19 cellular contexts compared by ENCODE assay signal in genomic region chr2:26738481-26738880, GRCh38. TPM values are rescaled to one million over a fixed set of nuclear protein-coding genes. Genes with fewer than 3 reads are reported as not detected.
"Had no signal": no experiment of that assay in that cellular context is flagged by ENCODE, and none has a peak within 500 bp of the region (broad histone marks: within the 10 kb centered on the region; RNA-seq: fewer than 3 reads in every experiment).

No MANE protein-coding gene starts in this region.

- H3K27ac ChIP-seq: hepatocyte, prostate gland, tibial artery, upper lobe of left lung, uterus had no signal

- H3K27me3 ChIP-seq: hepatocyte, right lobe of liver, tibial artery, upper lobe of left lung, uterus had no signal

- H3K36me3 ChIP-seq: prostate gland, right lobe of liver, tibial artery, upper lobe of left lung, uterus had no signal

- H3K9ac ChIP-seq: parathyroid adenoma had no signal

- H3K4me2 ChIP-seq: hepatocyte had no signal

- H2AFZ ChIP-seq: hepatocyte, parathyroid adenoma had no signal

- DNase-seq: effector CD8-positive, alpha-beta T cell; foreskin melanocyte; head of caudate nucleus; kidney; left cardiac atrium; left ventricle myocardium superior; mesendoderm; naive B cell; right lobe of liver; stimulated activated CD4-positive, alpha-beta T cell treated with anti-CD3 and anti-CD28 coated beads, Interleukin-4, amount 100 ng/mL, for 24 hours; tibial artery; upper lobe of left lung; uterus had no signal

- H3K9me3 ChIP-seq: prostate gland, right lobe of liver, tibial artery, upper lobe of left lung, uterus had no signal

- ATAC-seq: left cardiac atrium; left ventricle myocardium superior; right lobe of liver; stimulated activated memory B cell treated with anti-CD40 and anti-IgM and Interleukin-4, amounts not matched to agents 10 μg/mL and 1 μg/mL and 100 μg/mL, for 72 hours had no signal

- H3K4me3 ChIP-seq: hepatocyte, lung, prostate gland, right lobe of liver, tibial artery, upper lobe of left lung, uterus had no signal

- FAIRE-seq: kidney had no signal

- H3K4me1 ChIP-seq: prostate gland, tibial artery, uterus had no signal

RNA-seq across cellular contexts. Expression of gene KCNK3, which starts 46.0 kb away (rescaled TPM):
- total RNA-seq: dermis microvascular lymphatic vessel endothelial cell had no signal

RNA-seq across cellular contexts. Expression of gene CENPA, which starts 47.4 kb away (rescaled TPM):
- total RNA-seq: left ventricle myocardium superior had no signal
